ENCODE assay signal across 1 cellular context in the genomic region with DNA sequence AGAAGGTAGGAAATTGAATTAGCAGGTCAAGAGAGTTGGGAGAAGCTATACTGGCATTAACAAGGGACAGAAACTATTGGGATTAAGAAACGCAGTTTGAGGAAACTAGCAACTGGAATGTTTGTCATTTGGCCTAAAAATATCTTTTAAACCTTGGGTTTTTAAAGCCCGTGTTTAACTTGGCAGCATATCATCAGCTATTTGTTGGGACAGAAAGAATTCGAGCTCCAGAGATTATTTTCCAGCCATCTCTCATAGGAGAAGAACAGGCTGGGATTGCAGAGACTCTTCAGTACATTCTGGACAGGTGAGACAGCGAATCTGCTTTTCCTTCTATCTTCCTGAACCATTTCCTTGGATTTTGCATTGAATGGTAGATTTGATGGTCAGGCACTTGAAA.
TF ChIP-seq lines count a peak whose summit lies in the region.

No MANE protein-coding gene starts in this region.

TF ChIP-seq in WTC11, 78 proteins besides CTCF, POLR2A, EP300 and RAD21 (continued from another document):
- TF ChIP-seq, protein P1, sequence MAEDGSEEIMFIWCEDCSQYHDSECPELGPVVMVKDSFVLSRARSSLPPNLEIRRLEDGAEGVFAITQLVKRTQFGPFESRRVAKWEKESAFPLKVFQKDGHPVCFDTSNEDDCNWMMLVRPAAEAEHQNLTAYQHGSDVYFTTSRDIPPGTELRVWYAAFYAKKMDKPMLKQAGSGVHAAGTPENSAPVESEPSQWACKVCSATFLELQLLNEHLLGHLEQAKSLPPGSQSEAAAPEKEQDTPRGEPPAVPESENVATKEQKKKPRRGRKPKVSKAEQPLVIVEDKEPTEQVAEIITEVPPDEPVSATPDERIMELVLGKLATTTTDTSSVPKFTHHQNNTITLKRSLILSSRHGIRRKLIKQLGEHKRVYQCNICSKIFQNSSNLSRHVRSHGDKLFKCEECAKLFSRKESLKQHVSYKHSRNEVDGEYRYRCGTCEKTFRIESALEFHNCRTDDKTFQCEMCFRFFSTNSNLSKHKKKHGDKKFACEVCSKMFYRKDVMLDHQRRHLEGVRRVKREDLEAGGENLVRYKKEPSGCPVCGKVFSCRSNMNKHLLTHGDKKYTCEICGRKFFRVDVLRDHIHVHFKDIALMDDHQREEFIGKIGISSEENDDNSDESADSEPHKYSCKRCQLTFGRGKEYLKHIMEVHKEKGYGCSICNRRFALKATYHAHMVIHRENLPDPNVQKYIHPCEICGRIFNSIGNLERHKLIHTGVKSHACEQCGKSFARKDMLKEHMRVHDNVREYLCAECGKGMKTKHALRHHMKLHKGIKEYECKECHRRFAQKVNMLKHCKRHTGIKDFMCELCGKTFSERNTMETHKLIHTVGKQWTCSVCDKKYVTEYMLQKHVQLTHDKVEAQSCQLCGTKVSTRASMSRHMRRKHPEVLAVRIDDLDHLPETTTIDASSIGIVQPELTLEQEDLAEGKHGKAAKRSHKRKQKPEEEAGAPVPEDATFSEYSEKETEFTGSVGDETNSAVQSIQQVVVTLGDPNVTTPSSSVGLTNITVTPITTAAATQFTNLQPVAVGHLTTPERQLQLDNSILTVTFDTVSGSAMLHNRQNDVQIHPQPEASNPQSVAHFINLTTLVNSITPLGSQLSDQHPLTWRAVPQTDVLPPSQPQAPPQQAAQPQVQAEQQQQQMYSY (CRISPR knock-in tag; IDR thresholded peaks at IDR 0.05) = no peak
- TF ChIP-seq, protein P2, sequence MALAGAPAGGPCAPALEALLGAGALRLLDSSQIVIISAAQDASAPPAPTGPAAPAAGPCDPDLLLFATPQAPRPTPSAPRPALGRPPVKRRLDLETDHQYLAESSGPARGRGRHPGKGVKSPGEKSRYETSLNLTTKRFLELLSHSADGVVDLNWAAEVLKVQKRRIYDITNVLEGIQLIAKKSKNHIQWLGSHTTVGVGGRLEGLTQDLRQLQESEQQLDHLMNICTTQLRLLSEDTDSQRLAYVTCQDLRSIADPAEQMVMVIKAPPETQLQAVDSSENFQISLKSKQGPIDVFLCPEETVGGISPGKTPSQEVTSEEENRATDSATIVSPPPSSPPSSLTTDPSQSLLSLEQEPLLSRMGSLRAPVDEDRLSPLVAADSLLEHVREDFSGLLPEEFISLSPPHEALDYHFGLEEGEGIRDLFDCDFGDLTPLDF (CRISPR knock-in tag; IDR thresholded peaks at IDR 0.05) = no peak
- TF ChIP-seq, protein P3, sequence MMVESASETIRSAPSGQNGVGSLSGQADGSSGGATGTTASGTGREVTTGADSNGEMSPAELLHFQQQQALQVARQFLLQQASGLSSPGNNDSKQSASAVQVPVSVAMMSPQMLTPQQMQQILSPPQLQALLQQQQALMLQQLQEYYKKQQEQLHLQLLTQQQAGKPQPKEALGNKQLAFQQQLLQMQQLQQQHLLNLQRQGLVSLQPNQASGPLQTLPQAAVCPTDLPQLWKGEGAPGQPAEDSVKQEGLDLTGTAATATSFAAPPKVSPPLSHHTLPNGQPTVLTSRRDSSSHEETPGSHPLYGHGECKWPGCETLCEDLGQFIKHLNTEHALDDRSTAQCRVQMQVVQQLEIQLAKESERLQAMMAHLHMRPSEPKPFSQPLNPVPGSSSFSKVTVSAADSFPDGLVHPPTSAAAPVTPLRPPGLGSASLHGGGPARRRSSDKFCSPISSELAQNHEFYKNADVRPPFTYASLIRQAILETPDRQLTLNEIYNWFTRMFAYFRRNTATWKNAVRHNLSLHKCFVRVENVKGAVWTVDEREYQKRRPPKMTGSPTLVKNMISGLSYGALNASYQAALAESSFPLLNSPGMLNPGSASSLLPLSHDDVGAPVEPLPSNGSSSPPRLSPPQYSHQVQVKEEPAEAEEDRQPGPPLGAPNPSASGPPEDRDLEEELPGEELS (CRISPR knock-in tag; IDR thresholded peaks at IDR 0.05) = no peak
- TF ChIP-seq, protein P4, sequence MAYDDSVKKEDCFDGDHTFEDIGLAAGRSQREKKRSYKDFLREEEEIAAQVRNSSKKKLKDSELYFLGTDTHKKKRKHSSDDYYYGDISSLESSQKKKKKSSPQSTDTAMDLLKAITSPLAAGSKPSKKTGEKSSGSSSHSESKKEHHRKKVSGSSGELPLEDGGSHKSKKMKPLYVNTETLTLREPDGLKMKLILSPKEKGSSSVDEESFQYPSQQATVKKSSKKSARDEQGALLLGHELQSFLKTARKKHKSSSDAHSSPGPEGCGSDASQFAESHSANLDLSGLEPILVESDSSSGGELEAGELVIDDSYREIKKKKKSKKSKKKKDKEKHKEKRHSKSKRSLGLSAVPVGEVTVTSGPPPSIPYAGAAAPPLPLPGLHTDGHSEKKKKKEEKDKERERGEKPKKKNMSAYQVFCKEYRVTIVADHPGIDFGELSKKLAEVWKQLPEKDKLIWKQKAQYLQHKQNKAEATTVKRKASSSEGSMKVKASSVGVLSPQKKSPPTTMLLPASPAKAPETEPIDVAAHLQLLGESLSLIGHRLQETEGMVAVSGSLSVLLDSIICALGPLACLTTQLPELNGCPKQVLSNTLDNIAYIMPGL (CRISPR knock-in tag; IDR thresholded peaks at IDR 0.05) = no peak
- no peak for TF ChIP-seq ZNF317 (CRISPR knock-in tag; IDR thresholded peaks at IDR 0.05; ENCODE audit: borderline replicate concordance, low read depth)
- TF ChIP-seq, protein P5, sequence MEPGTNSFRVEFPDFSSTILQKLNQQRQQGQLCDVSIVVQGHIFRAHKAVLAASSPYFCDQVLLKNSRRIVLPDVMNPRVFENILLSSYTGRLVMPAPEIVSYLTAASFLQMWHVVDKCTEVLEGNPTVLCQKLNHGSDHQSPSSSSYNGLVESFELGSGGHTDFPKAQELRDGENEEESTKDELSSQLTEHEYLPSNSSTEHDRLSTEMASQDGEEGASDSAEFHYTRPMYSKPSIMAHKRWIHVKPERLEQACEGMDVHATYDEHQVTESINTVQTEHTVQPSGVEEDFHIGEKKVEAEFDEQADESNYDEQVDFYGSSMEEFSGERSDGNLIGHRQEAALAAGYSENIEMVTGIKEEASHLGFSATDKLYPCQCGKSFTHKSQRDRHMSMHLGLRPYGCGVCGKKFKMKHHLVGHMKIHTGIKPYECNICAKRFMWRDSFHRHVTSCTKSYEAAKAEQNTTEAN (CRISPR knock-in tag; IDR thresholded peaks at IDR 0.05) = no peak
- TF ChIP-seq SMAD3 (CRISPR knock-in tag; IDR thresholded peaks at IDR 0.05; ENCODE audit: borderline replicate concordance) = no peak
